Comparison of ENCODE assay signal across 23 cellular contexts in genomic region chr9:123372766-123373446, GRCh38. TPM values are rescaled to one million over a fixed set of nuclear protein-coding genes. Genes with fewer than 3 reads are reported as not detected.
A peak's percentile ranks its signal among the peaks of the same experiment; 100 is the strongest.
DNase-seq lines count a peak whose midpoint lies in the region; ATAC-seq and TF ChIP-seq lines count a peak whose summit lies in the region.
"Had no signal": no experiment of that assay in that cellular context is flagged by ENCODE, and none has a peak within 500 bp of the region (broad histone marks: within the 10 kb centered on the region; RNA-seq: fewer than 3 reads in every experiment).

No MANE protein-coding gene starts in this region.

- no peak for TF ChIP-seq CTCF in cardiac muscle cell (IDR thresholded peaks at IDR 0.05; ENCODE audit: low read depth, low read length)
- no peak for TF ChIP-seq CTCF in glutamatergic neuron (IDR thresholded peaks at IDR 0.05; ENCODE audit: partially characterized antibody, unreplicated experiment)
- no peak for TF ChIP-seq CTCF in nephron (IDR thresholded peaks at IDR 0.05; ENCODE audit: unreplicated experiment in 3 of 3)
- no peak for TF ChIP-seq CTCF in gastrocnemius medialis (IDR thresholded peaks at IDR 0.05 in 4 of 5, conservative IDR thresholded peaks at IDR 0.05 in 1 of 5)
- no peak for TF ChIP-seq CTCF in GM13976 (IDR thresholded peaks at IDR 0.05; ENCODE audit: borderline replicate concordance, control extremely low read depth, extremely low read depth, insufficient read depth, missing control alignments)

- peaks cover 14% of the 10 kb centered on the region for H3K4me1 Mint-ChIP-seq in glutamatergic neuron (ENCODE audit: low read depth, unreplicated experiment)
- H3K4me1 Mint-ChIP-seq in nephron, result peaks cover 45% of the 10 kb centered on the region
- H3K4me1 Mint-ChIP-seq: activated CD4-positive, alpha-beta T cell treated with anti-CD3 and anti-CD28 coated beads, Interleukin-2, amount 10 ng/mL, durations not matched to agents 24 days and 14 days had no signal

- in situ Hi-C loops in gastrocnemius medialis (cut with MboI; ENCODE audit: low sequenced_read_pairs in 4 of 4) (loop anchor here in 1 of 4 donors (25.0 kb wide), 1 partner anchor 911 kb away; no protein-coding TSS in a partner anchor), GM13976 (cut with MboI; ENCODE audit: low sequenced_read_pairs, unreplicated experiment) (loop anchor here (25.0 kb wide), 1 partner anchor 911 kb away; no protein-coding TSS in a partner anchor)

- no peak for ATAC-seq in left ventricle myocardium superior
- no peak for ATAC-seq in GM18861 (IDR thresholded peaks at IDR 0.05; ENCODE audit: unreplicated experiment)
- ATAC-seq in gastrocnemius medialis, result no peak
- ATAC-seq: heart left ventricle, left lung had no signal

- intact Hi-C loops in left ventricle myocardium superior (cut with micrococcal nuclease), result no loop called here
- intact Hi-C loops in gastrocnemius medialis (cut with DNase I; ENCODE audit: low total_unique reads), result no loop called here

- H3K4me1 ChIP-seq in cardiac muscle cell (ENCODE audit: low read depth) (peaks cover 23% of the 10 kb centered on the region), gastrocnemius medialis (no peaks in the 10 kb centered on the region)
- H3K4me1 ChIP-seq: breast epithelium, prostate gland had no signal

- H3K4me3 ChIP-seq in cardiac muscle cell (no peak overlapping the region), gastrocnemius medialis (no peak overlapping the region)
- H3K4me3 ChIP-seq: adrenal gland, breast epithelium, left lung, prostate gland had no signal

- no peak for TF ChIP-seq POLR2A in gastrocnemius medialis (IDR thresholded peaks at IDR 0.05)

- H3K27ac ChIP-seq in cardiac muscle cell (peak overlapping the region; percentile 67), temporal lobe (ENCODE audit: low read depth, low read length) (peak overlapping the region; percentile 10), gastrocnemius medialis (no peak overlapping the region)
- H3K27ac ChIP-seq: adrenal gland, breast epithelium, heart left ventricle, left lung, prostate gland had no signal

- DNase-seq in cardiac muscle cell (ENCODE audit: low read depth in 1 of 2, low spot score in 1 of 2) (no peak), left ventricle myocardium superior (no peak), glutamatergic neuron (no peak), gastrocnemius medialis (no peak), GM13976 (ENCODE audit: low spot score) (no peak)
- DNase-seq: activated CD4-positive, alpha-beta T cell treated with anti-CD3 and anti-CD28 coated beads, Interleukin-2, amount 10 ng/mL, durations not matched to agents 24 days and 14 days; activated naive CD4-positive, alpha-beta T cell; activated T-cell treated with anti-CD3 and anti-CD28 coated beads, Interleukin-2, amount 50 U/mL, for 4 hours; adrenal gland; GDM1; heart left ventricle; NCI-H1048; NCI-H1930; NCI-H345; NCI-H748 treated with DMSO at 0.1 percent for 48 hours had no signal

- H3K9me3 Mint-ChIP-seq in glutamatergic neuron (ENCODE audit: unreplicated experiment) (peaks cover 4% of the 10 kb centered on the region), nephron (no peaks in the 10 kb centered on the region)
- H3K9me3 Mint-ChIP-seq: activated CD4-positive, alpha-beta T cell treated with anti-CD3 and anti-CD28 coated beads, Interleukin-2, amount 10 ng/mL, durations not matched to agents 24 days and 14 days; activated T-cell treated with anti-CD3 and anti-CD28 coated beads, Interleukin-2, amount 50 U/mL, for 4 hours had no signal

- H3K36me3 Mint-ChIP-seq in glutamatergic neuron (ENCODE audit: unreplicated experiment) (no peaks in the 10 kb centered on the region), nephron (ENCODE audit: low read depth) (peaks cover 7% of the 10 kb centered on the region)

- H3K27me3 Mint-ChIP-seq in glutamatergic neuron (ENCODE audit: unreplicated experiment) (peaks cover 18% of the 10 kb centered on the region), nephron (ENCODE audit: low read depth) (peaks cover 13% of the 10 kb centered on the region)

- peak overlapping the region; percentile 34 for H3K4me3 Mint-ChIP-seq in glutamatergic neuron (ENCODE audit: unreplicated experiment)
- peak overlapping the region in 1 of 3 experiments; percentile 27 for H3K4me3 Mint-ChIP-seq in nephron
- H3K4me3 Mint-ChIP-seq: activated CD4-positive, alpha-beta T cell treated with anti-CD3 and anti-CD28 coated beads, Interleukin-2, amount 10 ng/mL, durations not matched to agents 24 days and 14 days; activated T-cell treated with anti-CD3 and anti-CD28 coated beads, Interleukin-2, amount 50 U/mL, for 4 hours had no signal

- H3K27me3 ChIP-seq in cardiac muscle cell (no peaks in the 10 kb centered on the region), gastrocnemius medialis (peaks cover 33 to 43% (median 41%) of the 10 kb centered on the region in 3 donors)

- H3K27ac Mint-ChIP-seq in glutamatergic neuron (ENCODE audit: unreplicated experiment) (no peak overlapping the region), nephron (peak overlapping the region in 2 of 3 experiments; percentile 75 to 87)
- H3K27ac Mint-ChIP-seq: activated CD4-positive, alpha-beta T cell treated with anti-CD3 and anti-CD28 coated beads, Interleukin-2, amount 10 ng/mL, durations not matched to agents 24 days and 14 days had no signal

- H3K36me3 ChIP-seq in cardiac muscle cell (no peaks in the 10 kb centered on the region), gastrocnemius medialis (no peaks in the 10 kb centered on the region)
- H3K36me3 ChIP-seq: adrenal gland, breast epithelium, heart left ventricle, left lung, prostate gland had no signal

- H3K9me3 ChIP-seq in cardiac muscle cell (ENCODE audit: low read depth), result no peaks in the 10 kb centered on the region
- H3K9me3 ChIP-seq in gastrocnemius medialis, result no peaks in the 10 kb centered on the region
- H3K9me3 ChIP-seq: adrenal gland, breast epithelium, heart left ventricle, left lung, prostate gland had no signal

RNA-seq across cellular contexts. Expression of gene CRB2, which starts 16.9 kb away (rescaled TPM):
- total RNA-seq in cardiac muscle cell (46.3 and 91.7 TPM in 2 replicates), left ventricle myocardium superior (0.79 TPM), glutamatergic neuron (ENCODE audit: unreplicated experiment) (6.8 TPM), temporal lobe (5.4 TPM), gastrocnemius medialis (not detected)
- polyA plus RNA-seq in cardiac muscle cell, result 8.3 and 16.9 TPM in 2 replicates
- total RNA-seq: activated CD4-positive, alpha-beta T cell treated with anti-CD3 and anti-CD28 coated beads, Interleukin-2, amount 10 ng/mL, durations not matched to agents 24 days and 14 days; endothelial cell of umbilical vein; mononuclear cell had no signal
- polyA plus RNA-seq: endothelial cell of umbilical vein, heart left ventricle had no signal

Comparison
In these comparisons a context has a peak if more than half of its experiments do, and no peak if none do; other contexts are left out.
1. H3K27ac ChIP-seq: peak in cardiac muscle cell (single experiment) and temporal lobe (single experiment); none in gastrocnemius medialis (0 of 4).